ENCODE assay signal across 21 cellular contexts in genomic region chrY:21705309-21705708, GRCh38.
DNase-seq lines count a peak whose midpoint lies in the region; FAIRE-seq and TF ChIP-seq lines count a peak whose summit lies in the region.
"Had no signal": no experiment of that assay in that cellular context is flagged by ENCODE, and none has a peak within 500 bp of the region (broad histone marks: within the 10 kb centered on the region; RNA-seq: fewer than 3 reads in every experiment).

No MANE protein-coding gene starts in this region.

- H3K36me3 Mint-ChIP-seq in mesothelial cell of epicardium = no peaks in the 10 kb centered on the region

- no peak overlapping the region for H3K27ac ChIP-seq in small intestine (ENCODE audit: low read depth in 1 of 2, low read length in 1 of 2)
- H3K27ac ChIP-seq: GM23248, RWPE1 had no signal

- H3K36me3 ChIP-seq in MG63 (no peaks in the 10 kb centered on the region), small intestine (ENCODE audit: control insufficient read depth in 2 of 2, insufficient read depth in 2 of 2, low read length in 2 of 2) (no peaks in the 10 kb centered on the region)
- H3K36me3 ChIP-seq: HAP-1 had no signal

- H3K4me1 ChIP-seq in small intestine (ENCODE audit: control insufficient read depth in 2 of 2, insufficient read depth in 1 of 2, low read depth in 1 of 2, low read length in 1 of 2) = no peaks in the 10 kb centered on the region
- H3K4me1 ChIP-seq: HAP-1 had no signal

- no peak for TF ChIP-seq CTCF in mesothelial cell of epicardium (IDR thresholded peaks at IDR 0.05; ENCODE audit: unreplicated experiment)

- no peaks in the 10 kb centered on the region for H3K9me3 Mint-ChIP-seq in mesothelial cell of epicardium

- no peaks in the 10 kb centered on the region for H3K27me3 Mint-ChIP-seq in mesothelial cell of epicardium (ENCODE audit: low read depth)

- H3K4me3 ChIP-seq in MG63 = no peak overlapping the region
- H3K4me3 ChIP-seq in small intestine (ENCODE audit: low read depth in 1 of 2, low read length in 2 of 2) = no peak overlapping the region
- H3K4me3 ChIP-seq: GM23248, HAP-1 had no signal

- in situ Hi-C loops in Caki2 (cut with HindIII; ENCODE audit: low pct_unique_long_range_greater_than_20kb, low sequenced_read_pairs) = no loop called here

- H3K27ac Mint-ChIP-seq in mesothelial cell of epicardium = no peak overlapping the region
- H3K27ac Mint-ChIP-seq: HFFc6 had no signal

- no peaks in the 10 kb centered on the region for H3K27me3 ChIP-seq in MG63
- no peaks in the 10 kb centered on the region for H3K27me3 ChIP-seq in small intestine (ENCODE audit: control insufficient read depth in 2 of 2, insufficient read depth in 2 of 2, low read length in 2 of 2)

- DNase-seq in Caki2 (ENCODE audit: low read depth) (peak; percentile 40), MG63 (peak; percentile 24), fibroblast of peridontal ligament (ENCODE audit: extremely low read depth) (peak; percentile 28), small intestine (no peak), NCI-H128 (lab: John Stamatoyannopoulos, UW; ENCODE audit: unreplicated experiment) (no peak), mesothelial cell of epicardium (ENCODE audit: low spot score in 2 of 2, unreplicated experiment in 2 of 2) (no peak), epidermal melanocyte (ENCODE audit: insufficient read length, low spot score) (no peak)
- DNase-seq: 8988T, DMS153, GM23248, HFFc6, IMR-90, KG1, NCI-H1092 treated with DMSO at 0.1 percent for 48 hours, NCI-H2029 treated with DMSO at 0.1 percent for 48 hours, NCI-H226, NCI-H510A, NCI-H69, SHP77 treated with DMSO at 0.1 percent for 48 hours had no signal

- H3K4me1 Mint-ChIP-seq in mesothelial cell of epicardium = no peaks in the 10 kb centered on the region

- FAIRE-seq in small intestine (lab: Jason Lieb, UNC) = peak; percentile 59

- H3K4me3 Mint-ChIP-seq in mesothelial cell of epicardium = no peak overlapping the region
- H3K4me3 Mint-ChIP-seq: HFFc6 had no signal

- no peaks in the 10 kb centered on the region for H3K9me3 ChIP-seq in MG63
- no peaks in the 10 kb centered on the region for H3K9me3 ChIP-seq in small intestine (ENCODE audit: control insufficient read depth, low read depth)
- H3K9me3 ChIP-seq: HAP-1 had no signal

Comparison
In these comparisons a context has a peak if more than half of its experiments do, and no peak if none do; other contexts are left out.
1. DNase-seq: peak in Caki2 (single experiment), MG63 (single experiment) and fibroblast of peridontal ligament (single experiment); none in small intestine (single experiment), NCI-H128 (single experiment), mesothelial cell of epicardium (0 of 2) and epidermal melanocyte (single experiment).